Comparison of ENCODE assay signal across 22 cellular contexts in genomic region chr1:21028520-21029145, GRCh38.
DNase-seq lines count a peak whose midpoint lies in the region; ATAC-seq, FAIRE-seq and TF ChIP-seq lines count a peak whose summit lies in the region.
"Had no signal": no experiment of that assay in that cellular context is flagged by ENCODE, and none has a peak within 500 bp of the region (broad histone marks: within the 10 kb centered on the region; RNA-seq: fewer than 3 reads in every experiment).

No MANE protein-coding gene starts in this region.

- H3K27me3 Mint-ChIP-seq in MCF 10A (ENCODE audit: insufficient read depth, unreplicated experiment) = no peaks in the 10 kb centered on the region

- TF ChIP-seq EP300 in A549 (IDR thresholded peaks at IDR 0.05) = no peak

- no TSS peak for BruUV-seq in MCF 10A (replicated peaks; lab: Mats Ljungman, UMichigan)

- H3K4me1 ChIP-seq in breast epithelium = no peaks in the 10 kb centered on the region
- H3K4me1 ChIP-seq in A549 = peaks cover 58% of the 10 kb centered on the region
- no peaks in the 10 kb centered on the region for H3K4me1 ChIP-seq in colonic mucosa
- peaks cover 0 to 2% of the 10 kb centered on the region in 2 donors for H3K4me1 ChIP-seq in small intestine (ENCODE audit: control insufficient read depth in 2 of 2, insufficient read depth in 1 of 2, low read depth in 1 of 2, low read length in 1 of 2)
- H3K4me1 ChIP-seq in vagina = peaks cover 8% of the 10 kb centered on the region

- TF ChIP-seq RAD21 in A549 (conservative IDR thresholded peaks at IDR 0.05 in 1 of 2, IDR thresholded peaks at IDR 0.05 in 1 of 2) = no peak

- H3K9me3 Mint-ChIP-seq in MCF 10A (ENCODE audit: unreplicated experiment) = no peaks in the 10 kb centered on the region
- H3K9me3 Mint-ChIP-seq: CD8-positive, alpha-beta T cell had no signal

- peak overlapping the region; percentile 66 for H3K27ac Mint-ChIP-seq in MCF 10A (ENCODE audit: low read depth, unreplicated experiment)
- H3K27ac Mint-ChIP-seq: CD8-positive, alpha-beta T cell had no signal

- FAIRE-seq in A549 (lab: Jason Lieb, UNC) = no peak
- no peak for FAIRE-seq in small intestine (lab: Jason Lieb, UNC)
- FAIRE-seq in GM12891 (lab: Jason Lieb, UNC) = no peak
- FAIRE-seq: D721Med, G401.6, GM12892, H54 had no signal

- no peak for DNase-seq in MCF 10A (ENCODE audit: unreplicated experiment)
- no peak for DNase-seq in breast epithelium (ENCODE audit: low spot score in 2 of 2)
- DNase-seq in A549 (ENCODE audit: low read depth in 1 of 2, low spot score in 1 of 2) = no peak
- DNase-seq in colonic mucosa = no peak
- peak; percentile 71 for DNase-seq in small intestine
- DNase-seq in GM12891 (ENCODE audit: insufficient read length, low spot score) = no peak
- no peak for DNase-seq in vagina (ENCODE audit: extremely low spot score in 2 of 2)
- no peak for DNase-seq in posterior cingulate gyrus
- DNase-seq: BE2C; CD8-positive, alpha-beta T cell; COR-L47; DMS153; DMS79 treated with DMSO at 0.1 percent for 48 hours; EL; GM23248; IMR-90 had no signal

- CTCF ChIA-PET in MCF 10A (lab: Yijun Ruan, JAX) = interaction anchor here (0.6 to 0.9 kb wide), 2 partner anchors 10 to 332 kb away, joined by 3 to 4 read pairs; no protein-coding TSS in a partner anchor
- CTCF ChIA-PET in A549 (lab: Yijun Ruan, JAX) = interaction anchor here (1.1 kb wide), 1 partner anchor 166 kb away, joined by 3 read pairs; no protein-coding TSS in a partner anchor

- TF ChIP-seq POLR2A in breast epithelium (IDR thresholded peaks at IDR 0.05) = no peak
- no peak for TF ChIP-seq POLR2A in A549 (IDR thresholded peaks at IDR 0.05; ENCODE audit: low read length)
- no peak for TF ChIP-seq POLR2A in GM12891 (IDR thresholded peaks at IDR 0.05; ENCODE audit: low read depth, low read length)
- no peak for TF ChIP-seq POLR2A in vagina (IDR thresholded peaks at IDR 0.05)

- peak in 1 of 2 experiments; percentile 38; a peak in 1 of 6 replicates for ATAC-seq in A549
- ATAC-seq: CD8-positive, alpha-beta T cell; HCT116 had no signal

- H3K27me3 ChIP-seq in breast epithelium (no peaks in the 10 kb centered on the region), colonic mucosa (no peaks in the 10 kb centered on the region), small intestine (ENCODE audit: control insufficient read depth in 2 of 2, insufficient read depth in 2 of 2, low read length in 2 of 2) (no peaks in the 10 kb centered on the region), vagina (no peaks in the 10 kb centered on the region)
- H3K27me3 ChIP-seq: BE2C had no signal

- peaks cover 32% of the 10 kb centered on the region for H3K36me3 Mint-ChIP-seq in MCF 10A (ENCODE audit: insufficient read depth, unreplicated experiment)
- H3K36me3 Mint-ChIP-seq: CD8-positive, alpha-beta T cell had no signal

- H3K4me2 ChIP-seq in A549 = peak overlapping the region; percentile 44

- WGBS in A549 (ENCODE audit: missing lambda C conversion rate) = 92% methylated on average over 9 of the region's 12 CpGs
- WGBS in small intestine, 3 donors = 49 to 82% (median 60%) methylated on average over 12 of the region's 12 CpGs

- intact Hi-C loops in MCF 10A (cut with micrococcal nuclease) = no loop called here
- intact Hi-C loops in breast epithelium (cut with DNase I; ENCODE audit: low total_unique reads) = no loop called here
- intact Hi-C loops in colonic mucosa (cut with DNase I) = no loop called here
- intact Hi-C loops in vagina (cut with DNase I) = no loop called here
- intact Hi-C loops in posterior cingulate gyrus (cut with DNase I) = no loop called here

- TF ChIP-seq CTCF in MCF 10A (IDR thresholded peaks at IDR 0.05; ENCODE audit: unreplicated experiment) (no peak), breast epithelium (IDR thresholded peaks at IDR 0.05) (no peak), A549 (IDR thresholded peaks at IDR 0.05) (no peak), colonic mucosa (IDR thresholded peaks at IDR 0.05) (no peak), vagina (IDR thresholded peaks at IDR 0.05) (no peak)

- H3K9me3 ChIP-seq in breast epithelium (no peaks in the 10 kb centered on the region), A549 (no peaks in the 10 kb centered on the region), colonic mucosa (no peaks in the 10 kb centered on the region), small intestine (ENCODE audit: control insufficient read depth, low read depth) (no peaks in the 10 kb centered on the region), vagina (peaks cover 3% of the 10 kb centered on the region)
- H3K9me3 ChIP-seq: BE2C had no signal

- H3K36me3 ChIP-seq in breast epithelium (no peaks in the 10 kb centered on the region), colonic mucosa (no peaks in the 10 kb centered on the region), small intestine (ENCODE audit: control insufficient read depth in 2 of 2, insufficient read depth in 2 of 2, low read length in 2 of 2) (no peaks in the 10 kb centered on the region), vagina (no peaks in the 10 kb centered on the region)
- H3K36me3 ChIP-seq: BE2C had no signal

- no peak overlapping the region for H3K27ac ChIP-seq in breast epithelium
- H3K27ac ChIP-seq in A549 = peak overlapping the region in 1 of 2 experiments; percentile 38; a peak in 2 of 6 replicates
- peak overlapping the region; percentile 34 for H3K27ac ChIP-seq in colonic mucosa
- H3K27ac ChIP-seq in small intestine (ENCODE audit: low read depth in 1 of 2, low read length in 1 of 2) = no peak overlapping the region
- no peak overlapping the region for H3K27ac ChIP-seq in vagina
- H3K27ac ChIP-seq: C4-2B, GM23248 had no signal

- peak overlapping the region in 1 of 2 donors; percentile 46 for H3K9ac ChIP-seq in colonic mucosa (ENCODE audit: low read depth in 2 of 2, low read length in 2 of 2)
- H3K9ac ChIP-seq: GM23248 had no signal

- no peak overlapping the region for H3K4me3 Mint-ChIP-seq in MCF 10A (ENCODE audit: unreplicated experiment)
- H3K4me3 Mint-ChIP-seq: CD8-positive, alpha-beta T cell had no signal

- H3K4me3 ChIP-seq in breast epithelium = no peak overlapping the region
- no peak overlapping the region for H3K4me3 ChIP-seq in A549
- no peak overlapping the region for H3K4me3 ChIP-seq in colonic mucosa
- no peak overlapping the region for H3K4me3 ChIP-seq in small intestine (ENCODE audit: low read depth in 1 of 2, low read length in 2 of 2)
- no peak overlapping the region for H3K4me3 ChIP-seq in vagina
- H3K4me3 ChIP-seq: GM23248 had no signal

- peaks cover 13% of the 10 kb centered on the region for H3K4me1 Mint-ChIP-seq in MCF 10A (ENCODE audit: insufficient read depth, unreplicated experiment)

- POLR2A ChIA-PET in MCF 10A (lab: Yijun Ruan, JAX) = interaction anchor here (0.5 to 1.3 kb wide), 3 partner anchors 12 to 143 kb away, joined by 3 to 4 read pairs (median 3); no protein-coding TSS in a partner anchor
- POLR2A ChIA-PET in A549 (lab: Yijun Ruan, JAX) = no interaction called here

TF ChIP-seq in A549, 52 proteins besides CTCF, POLR2A, EP300 and RAD21 (continues in another document):
- no peak for TF ChIP-seq HOXB5 (CRISPR knock-in tag; IDR thresholded peaks at IDR 0.05)
- no peak for TF ChIP-seq BHLHE40 (IDR thresholded peaks at IDR 0.05; ENCODE audit: low read depth, low read length)
- TF ChIP-seq NR3C1 (IDR thresholded peaks at IDR 0.05) = no peak
- TF ChIP-seq CHD4 (IDR thresholded peaks at IDR 0.05; ENCODE audit: borderline replicate concordance) = no peak
- TF ChIP-seq FOSL2 (IDR thresholded peaks at IDR 0.05) = no peak
- TF ChIP-seq FOSL2 (CRISPR knock-in tag; IDR thresholded peaks at IDR 0.05) = no peak
- TF ChIP-seq SMC3 (IDR thresholded peaks at IDR 0.05) = no peak
- TF ChIP-seq, protein P1, sequence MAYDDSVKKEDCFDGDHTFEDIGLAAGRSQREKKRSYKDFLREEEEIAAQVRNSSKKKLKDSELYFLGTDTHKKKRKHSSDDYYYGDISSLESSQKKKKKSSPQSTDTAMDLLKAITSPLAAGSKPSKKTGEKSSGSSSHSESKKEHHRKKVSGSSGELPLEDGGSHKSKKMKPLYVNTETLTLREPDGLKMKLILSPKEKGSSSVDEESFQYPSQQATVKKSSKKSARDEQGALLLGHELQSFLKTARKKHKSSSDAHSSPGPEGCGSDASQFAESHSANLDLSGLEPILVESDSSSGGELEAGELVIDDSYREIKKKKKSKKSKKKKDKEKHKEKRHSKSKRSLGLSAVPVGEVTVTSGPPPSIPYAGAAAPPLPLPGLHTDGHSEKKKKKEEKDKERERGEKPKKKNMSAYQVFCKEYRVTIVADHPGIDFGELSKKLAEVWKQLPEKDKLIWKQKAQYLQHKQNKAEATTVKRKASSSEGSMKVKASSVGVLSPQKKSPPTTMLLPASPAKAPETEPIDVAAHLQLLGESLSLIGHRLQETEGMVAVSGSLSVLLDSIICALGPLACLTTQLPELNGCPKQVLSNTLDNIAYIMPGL (CRISPR knock-in tag; IDR thresholded peaks at IDR 0.05; ENCODE audit: borderline replicate concordance) = no peak
- TF ChIP-seq RFX5 (IDR thresholded peaks at IDR 0.05) = no peak
- TF ChIP-seq HOXB13 (CRISPR knock-in tag; IDR thresholded peaks at IDR 0.05; ENCODE audit: low read depth) = no peak
- TF ChIP-seq TP53 (CRISPR knock-in tag; IDR thresholded peaks at IDR 0.05) = no peak

TF ChIP-seq in GM12891, 5 proteins besides CTCF, POLR2A, EP300 and RAD21:
- TF ChIP-seq SPI1 (IDR thresholded peaks at IDR 0.05; ENCODE audit: low read depth, low read length) (no peak), POLR2AphosphoS5 (IDR thresholded peaks at IDR 0.05; ENCODE audit: low read depth, low read length) (no peak), PAX5 (IDR thresholded peaks at IDR 0.05; ENCODE audit: insufficient read depth, low read length, severe bottlenecking) (no peak), POU2F2 (IDR thresholded peaks at IDR 0.05; ENCODE audit: low read depth, low read length) (no peak), TAF1 (IDR thresholded peaks at IDR 0.05; ENCODE audit: low read depth, low read length) (no peak)
TF ChIP-seq in GM12891: peak in this region for 0.
